In genomic region chr11:128688031-128688713, GRCh38 we compare ENCODE assay signal across 14 cellular contexts. TPM values are rescaled to one million over a fixed set of nuclear protein-coding genes. Genes with fewer than 3 reads are reported as not detected.
DNase-seq lines count a peak whose midpoint lies in the region; ATAC-seq, FAIRE-seq and TF ChIP-seq lines count a peak whose summit lies in the region.
"Had no signal": no experiment of that assay in that cellular context is flagged by ENCODE, and none has a peak within 500 bp of the region (broad histone marks: within the 10 kb centered on the region; RNA-seq: fewer than 3 reads in every experiment).

No MANE protein-coding gene starts in this region.

- H3K4me1 ChIP-seq in kidney (ENCODE audit: control insufficient read depth in 1 of 2, insufficient read depth in 1 of 2, low read depth in 1 of 2, low read length in 2 of 2) (peaks cover 0 to 11% of the 10 kb centered on the region in 2 donors), GM23248 (ENCODE audit: insufficient read depth) (peaks cover 11% of the 10 kb centered on the region)

- H3K4me3 Mint-ChIP-seq in activated naive CD4-positive, alpha-beta T cell treated with anti-CD3 and anti-CD28 coated beads, Interleukin-2, amount 50 U/mL, for 24 hours, result peak overlapping the region; percentile 87
- H3K4me3 Mint-ChIP-seq in activated CD4-positive, alpha-beta memory T cell treated with anti-CD3 and anti-CD28 coated beads, Interleukin-2, amount 10 ng/mL, durations not matched to agents 7 days and 5 days, result peak overlapping the region; percentile 67
- peak overlapping the region; percentile 81 to 82 for H3K4me3 Mint-ChIP-seq in stimulated activated naive CD8-positive, alpha-beta T cell treated with anti-CD3 and anti-CD28 coated beads, Interleukin-15, amount 100 ng/mL, for 72 hours

- H3F3A ChIP-seq in GM23248 (ENCODE audit: insufficient read depth), result no peaks in the 10 kb centered on the region

- ATAC-seq in activated naive CD4-positive, alpha-beta T cell treated with anti-CD3 and anti-CD28 coated beads, Interleukin-2, amount 50 U/mL, for 72 hours, result no peak
- ATAC-seq in stimulated activated naive CD8-positive, alpha-beta T cell treated with anti-CD3 and anti-CD28 coated beads, Interleukin-15, amount 100 ng/mL, for 72 hours, result no peak
- ATAC-seq in GM21529 (IDR thresholded peaks at IDR 0.05; ENCODE audit: unreplicated experiment), result no peak
- ATAC-seq in HG03342 (IDR thresholded peaks at IDR 0.05; ENCODE audit: unreplicated experiment), result no peak

- peaks cover 44% of the 10 kb centered on the region for H3K4me1 Mint-ChIP-seq in activated naive CD4-positive, alpha-beta T cell treated with anti-CD3 and anti-CD28 coated beads, Interleukin-2, amount 50 U/mL, for 24 hours
- H3K4me1 Mint-ChIP-seq in activated CD4-positive, alpha-beta memory T cell treated with anti-CD3 and anti-CD28 coated beads, Interleukin-2, amount 10 ng/mL, durations not matched to agents 7 days and 5 days, result peaks cover 34% of the 10 kb centered on the region
- H3K4me1 Mint-ChIP-seq in stimulated activated naive CD8-positive, alpha-beta T cell treated with anti-CD3 and anti-CD28 coated beads, Interleukin-15, amount 100 ng/mL, for 72 hours, result peaks cover 54% of the 10 kb centered on the region

- peak overlapping the region; percentile 35 for H3K27ac Mint-ChIP-seq in activated naive CD4-positive, alpha-beta T cell treated with anti-CD3 and anti-CD28 coated beads, Interleukin-2, amount 50 U/mL, for 24 hours
- no peak overlapping the region for H3K27ac Mint-ChIP-seq in activated naive CD4-positive, alpha-beta T cell treated with anti-CD3 and anti-CD28 coated beads, Interleukin-2, amount 50 U/mL, for 72 hours
- H3K27ac Mint-ChIP-seq in activated CD4-positive, alpha-beta memory T cell treated with anti-CD3 and anti-CD28 coated beads, Interleukin-2, amount 10 ng/mL, durations not matched to agents 7 days and 5 days, result no peak overlapping the region
- no peak overlapping the region for H3K27ac Mint-ChIP-seq in stimulated activated naive CD8-positive, alpha-beta T cell treated with anti-CD3 and anti-CD28 coated beads, Interleukin-15, amount 100 ng/mL, for 72 hours

- H3K4me2 ChIP-seq in GM23248 (ENCODE audit: unreplicated experiment), result no peak overlapping the region
- H3K4me2 ChIP-seq: PC-9 had no signal

- POLR2A ChIA-PET in activated CD4-positive, alpha-beta memory T cell treated with anti-CD3 and anti-CD28 coated beads, Interleukin-2, amount 10 ng/mL, durations not matched to agents 7 days and 5 days (lab: Charles Lee), result interaction anchor here (1.1 to 2.1 kb wide), 4 partner anchors 9 to 213 kb away, joined by 3 to 8 read pairs (median 4); no protein-coding TSS in a partner anchor

- H3K4me3 ChIP-seq in kidney (ENCODE audit: low read length in 2 of 2), result no peak overlapping the region
- no peak overlapping the region for H3K4me3 ChIP-seq in GM23248
- H3K4me3 ChIP-seq: MG63, PC-9 had no signal

- CTCF ChIA-PET in activated CD4-positive, alpha-beta memory T cell treated with anti-CD3 and anti-CD28 coated beads, Interleukin-2, amount 10 ng/mL, durations not matched to agents 7 days and 5 days (lab: Charles Lee), result interaction anchor here (0.6 to 1.3 kb wide), 4 partner anchors 57 to 701 kb away, joined by 3 read pairs; no protein-coding TSS in a partner anchor

- no peak overlapping the region for H3K27ac ChIP-seq in kidney (ENCODE audit: low read depth in 2 of 2, low read length in 2 of 2)
- H3K27ac ChIP-seq in GM23248, result no peak overlapping the region
- H3K27ac ChIP-seq: esophagus squamous epithelium, PC-9 had no signal

- H3K9me2 ChIP-seq in GM23248 (ENCODE audit: insufficient read depth), result no peaks in the 10 kb centered on the region

- H4K20me1 ChIP-seq in GM23248 (ENCODE audit: insufficient read depth), result no peaks in the 10 kb centered on the region

- no peak for FAIRE-seq in kidney (lab: Jason Lieb, UNC)

- H3K9me3 Mint-ChIP-seq in activated naive CD4-positive, alpha-beta T cell treated with anti-CD3 and anti-CD28 coated beads, Interleukin-2, amount 50 U/mL, for 24 hours, result no peaks in the 10 kb centered on the region
- H3K9me3 Mint-ChIP-seq in activated naive CD4-positive, alpha-beta T cell treated with anti-CD3 and anti-CD28 coated beads, Interleukin-2, amount 50 U/mL, for 72 hours, result no peaks in the 10 kb centered on the region
- no peaks in the 10 kb centered on the region for H3K9me3 Mint-ChIP-seq in activated CD4-positive, alpha-beta memory T cell treated with anti-CD3 and anti-CD28 coated beads, Interleukin-2, amount 10 ng/mL, durations not matched to agents 7 days and 5 days
- H3K9me3 Mint-ChIP-seq in stimulated activated naive CD8-positive, alpha-beta T cell treated with anti-CD3 and anti-CD28 coated beads, Interleukin-15, amount 100 ng/mL, for 72 hours, result no peaks in the 10 kb centered on the region

- no peak for TF ChIP-seq CTCF in kidney (IDR thresholded peaks at IDR 0.05; ENCODE audit: borderline replicate concordance, extremely low read depth, insufficient read depth)

- peaks cover 12% of the 10 kb centered on the region for H3K27me3 Mint-ChIP-seq in activated naive CD4-positive, alpha-beta T cell treated with anti-CD3 and anti-CD28 coated beads, Interleukin-2, amount 50 U/mL, for 24 hours
- H3K27me3 Mint-ChIP-seq in activated CD4-positive, alpha-beta memory T cell treated with anti-CD3 and anti-CD28 coated beads, Interleukin-2, amount 10 ng/mL, durations not matched to agents 7 days and 5 days, result peaks cover 62% of the 10 kb centered on the region
- H3K27me3 Mint-ChIP-seq in stimulated activated naive CD8-positive, alpha-beta T cell treated with anti-CD3 and anti-CD28 coated beads, Interleukin-15, amount 100 ng/mL, for 72 hours, result peaks cover 80% of the 10 kb centered on the region

- no peak for DNase-seq in activated naive CD4-positive, alpha-beta T cell treated with anti-CD3 and anti-CD28 coated beads, Interleukin-2, amount 50 U/mL, for 72 hours (ENCODE audit: low spot score in 2 of 2)
- no peak for DNase-seq in activated CD4-positive, alpha-beta memory T cell treated with anti-CD3 and anti-CD28 coated beads, Interleukin-2, amount 10 ng/mL, durations not matched to agents 7 days and 5 days
- peak; percentile 67 for DNase-seq in kidney
- no peak for DNase-seq in stimulated activated naive CD8-positive, alpha-beta T cell treated with anti-CD3 and anti-CD28 coated beads, Interleukin-15, amount 100 ng/mL, for 72 hours
- DNase-seq in GM23248, result no peak
- DNase-seq: cortex of kidney, esophagus squamous epithelium, MG63, NCI-H2029 had no signal

- intact Hi-C loops in kidney (cut with DNase I), result no loop called here

- 87 to 91% methylated on average over 25 to 29 of the region's 29 CpGs for WGBS in GM23248 (ENCODE audit: low coverage in 1 of 2, low lambda C conversion rate in 2 of 2, missing lambda C conversion rate in 2 of 2), 2 experiments

- H3K36me3 ChIP-seq in kidney (ENCODE audit: control insufficient read depth in 1 of 2, insufficient read depth in 2 of 2, low read length in 2 of 2) (no peaks in the 10 kb centered on the region), GM23248 (ENCODE audit: low read depth) (no peaks in the 10 kb centered on the region)
- H3K36me3 ChIP-seq: esophagus squamous epithelium, MG63 had no signal

- 0 out of 2 replicates have a peak, but pooled peaks cover 8% of the 10 kb centered on the region for H3K79me2 ChIP-seq in GM23248 (ENCODE audit: insufficient read depth)

- H3K36me3 Mint-ChIP-seq in activated naive CD4-positive, alpha-beta T cell treated with anti-CD3 and anti-CD28 coated beads, Interleukin-2, amount 50 U/mL, for 24 hours, result no peaks in the 10 kb centered on the region
- peaks cover 0 to 6% of the 10 kb centered on the region in 2 donors for H3K36me3 Mint-ChIP-seq in activated naive CD4-positive, alpha-beta T cell treated with anti-CD3 and anti-CD28 coated beads, Interleukin-2, amount 50 U/mL, for 72 hours
- no peaks in the 10 kb centered on the region for H3K36me3 Mint-ChIP-seq in activated CD4-positive, alpha-beta memory T cell treated with anti-CD3 and anti-CD28 coated beads, Interleukin-2, amount 10 ng/mL, durations not matched to agents 7 days and 5 days (ENCODE audit: low read depth)

- H3K9ac ChIP-seq in kidney (ENCODE audit: low read length in 2 of 2) (no peak overlapping the region), GM23248 (no peak overlapping the region)

- in situ Hi-C loops in GM23248 (cut with MboI), result no loop called here

- H3K9me3 ChIP-seq in kidney (ENCODE audit: control insufficient read depth in 1 of 2, low read length in 2 of 2) (no peaks in the 10 kb centered on the region), GM23248 (ENCODE audit: low read depth) (no peaks in the 10 kb centered on the region)
- H3K9me3 ChIP-seq: esophagus squamous epithelium, MG63 had no signal

- peaks cover 34% of the 10 kb centered on the region for H3K27me3 ChIP-seq in GM23248 (replicated peaks; ENCODE audit: insufficient read depth)

- H2AFZ ChIP-seq in GM23248, result no peak overlapping the region
- H2AFZ ChIP-seq: PC-9 had no signal

RNA-seq across cellular contexts. Expression of gene FLI1, which starts 5.7 kb away (rescaled TPM):
- 10 to 100 TPM; 44.4 to 69.4 TPM for total RNA-seq in activated naive CD4-positive, alpha-beta T cell treated with anti-CD3 and anti-CD28 coated beads, Interleukin-2, amount 50 U/mL, for 72 hours
- total RNA-seq in activated CD4-positive, alpha-beta memory T cell treated with anti-CD3 and anti-CD28 coated beads, Interleukin-2, amount 10 ng/mL, durations not matched to agents 7 days and 5 days, result 100 to 1,000 TPM; 133 to 139 TPM
- total RNA-seq in kidney, result 28.2 TPM
- polyA plus RNA-seq in kidney (ENCODE audit: insufficient read depth, low read depth, low replicate concordance), result 5.7 TPM
- total RNA-seq in GM23248 (2014; rRNA removed; shearing (Covaris generic)), result 12.1 and 22.3 TPM in 2 replicates
- 15.5 and 16.8 TPM in 2 replicates for polyA plus RNA-seq in GM23248 (2016; fragmentation: Nextera tagmentation; extraction: Ambion mirVana)
- total RNA-seq: HT-29 had no signal
